In the genomic region with DNA sequence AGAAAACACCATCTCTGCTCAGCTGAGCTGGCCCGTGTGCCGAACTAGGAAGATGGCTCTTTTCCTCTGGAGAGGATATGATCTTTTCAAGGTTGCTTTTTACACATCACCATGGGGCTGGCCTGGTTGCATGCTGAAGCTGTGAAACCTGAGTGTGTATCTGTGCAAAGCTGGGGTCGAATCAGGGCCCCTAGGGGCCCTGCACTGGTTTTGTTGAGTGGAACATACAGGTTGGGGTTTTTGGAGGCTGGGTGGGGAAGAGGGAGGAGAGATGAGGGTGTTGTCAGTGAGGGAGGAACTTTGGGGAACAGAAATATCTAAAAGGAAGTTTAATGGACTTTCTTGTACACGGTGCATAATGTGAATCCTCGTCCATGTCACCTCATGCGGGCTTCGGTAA, we compare ENCODE assay signal across 17 cellular contexts.
DNase-seq lines count a peak whose midpoint lies in the region; ATAC-seq, FAIRE-seq and TF ChIP-seq lines count a peak whose summit lies in the region.
"Had no signal": no experiment of that assay in that cellular context is flagged by ENCODE, and none has a peak within 500 bp of the region (broad histone marks: within the 10 kb centered on the region; RNA-seq: fewer than 3 reads in every experiment).

No MANE protein-coding gene starts in this region.

- H3K4me3 ChIP-seq in GM12865 (ENCODE audit: low read depth, low read length) = peak overlapping the region; percentile 56
- no peak overlapping the region for H3K4me3 ChIP-seq in KMS-11 (IDR thresholded peaks at IDR 0.05; ENCODE audit: insufficient read depth, low read depth, low read length)
- H3K4me3 ChIP-seq in upper lobe of right lung = no peak overlapping the region
- H3K4me3 ChIP-seq in hepatocyte = no peak overlapping the region

- no peaks in the 10 kb centered on the region for H3K9me2 ChIP-seq in hepatocyte (replicated peaks; ENCODE audit: insufficient read depth)

- intact Hi-C loops in dendritic cell treated with granulocyte-macrophage colony-stimulating factor and Interleukin-4, amounts not matched to agents 40 ng/mL and 50 ng/mL, for 4 days (cut with micrococcal nuclease) = no loop called here
- intact Hi-C loops in upper lobe of right lung (cut with DNase I) = no loop called here

- H3K36me3 ChIP-seq in KMS-11 (ENCODE audit: insufficient read depth) (no peaks in the 10 kb centered on the region), upper lobe of right lung (no peaks in the 10 kb centered on the region), hepatocyte (replicated peaks; ENCODE audit: insufficient read depth, low read depth) (no peaks in the 10 kb centered on the region)

- no peaks in the 10 kb centered on the region for H3K27me3 Mint-ChIP-seq in dendritic cell treated with granulocyte-macrophage colony-stimulating factor and Interleukin-4, amounts not matched to agents 40 ng/mL and 50 ng/mL, for 4 days

- H3K27ac Mint-ChIP-seq in dendritic cell treated with granulocyte-macrophage colony-stimulating factor and Interleukin-4, amounts not matched to agents 40 ng/mL and 50 ng/mL, for 4 days = peak overlapping the region; percentile 87

- H3K9ac ChIP-seq in KMS-11 = no peak overlapping the region; the same call in 1 of the 2 replicates

- H3K79me2 ChIP-seq in KMS-11 (ENCODE audit: insufficient read depth, low read depth) (0 out of 2 replicates have a peak, but pooled peaks cover 9% of the 10 kb centered on the region), hepatocyte (no peaks in the 10 kb centered on the region)

- DNase-seq in GM12865 (ENCODE audit: low read depth) (peak; percentile 67), upper lobe of right lung (no peak), RCC 7860 (ENCODE audit: low spot score) (no peak), hepatocyte (ENCODE audit: low spot score) (no peak)
- DNase-seq in activated CD4-positive, CD25-positive, alpha-beta regulatory T cell (lab: John Stamatoyannopoulos, UW) = no peak
- DNase-seq: COR-L47, H7, NCI-H1436 treated with DMSO at 0.1 percent for 48 hours, NCI-H2029, NCI-H345, NCI-H524 treated with DMSO at 0.1 percent for 48 hours, SW 1271 had no signal

- TF ChIP-seq CTCF in GM12865 (IDR thresholded peaks at IDR 0.05; ENCODE audit: insufficient read depth, low read depth, low read length, missing control alignments) (no peak), KMS-11 (conservative IDR thresholded peaks at IDR 0.05; ENCODE audit: low read depth, low read length) (no peak), upper lobe of right lung (IDR thresholded peaks at IDR 0.05) (no peak), hepatocyte (IDR thresholded peaks at IDR 0.05; ENCODE audit: poor library complexity) (no peak)

- H2AFZ ChIP-seq in KMS-11 (ENCODE audit: low read depth) (no peak overlapping the region), hepatocyte (no peak overlapping the region)

- no peak for FAIRE-seq in RCC 7860 (lab: Jason Lieb, UNC)
- FAIRE-seq: G401.6 had no signal

- ATAC-seq in upper lobe of right lung = peak; percentile 32

- peak overlapping the region; percentile 80 for H3K27ac ChIP-seq in KMS-11
- H3K27ac ChIP-seq in upper lobe of right lung = no peak overlapping the region
- no peak overlapping the region for H3K27ac ChIP-seq in hepatocyte
- H3K27ac ChIP-seq: C4-2B, HL-60 had no signal

- H4K20me1 ChIP-seq in KMS-11 (ENCODE audit: insufficient read depth) (no peaks in the 10 kb centered on the region), hepatocyte (ENCODE audit: insufficient read depth, poor library complexity, severe bottlenecking) (no peaks in the 10 kb centered on the region)

- peaks cover 43% of the 10 kb centered on the region for H3K4me1 Mint-ChIP-seq in dendritic cell treated with granulocyte-macrophage colony-stimulating factor and Interleukin-4, amounts not matched to agents 40 ng/mL and 50 ng/mL, for 4 days (ENCODE audit: low read depth)

- peaks cover 62% of the 10 kb centered on the region for H3K36me3 Mint-ChIP-seq in dendritic cell treated with granulocyte-macrophage colony-stimulating factor and Interleukin-4, amounts not matched to agents 40 ng/mL and 50 ng/mL, for 4 days (ENCODE audit: low read depth)

- WGBS in hepatocyte (ENCODE audit: low lambda C conversion rate, missing lambda C conversion rate) = 94% methylated on average over 7 of the region's 7 CpGs

- peak overlapping the region; percentile 76 for H3K4me2 ChIP-seq in KMS-11
- no peak overlapping the region for H3K4me2 ChIP-seq in hepatocyte

- peaks cover 98% of the 10 kb centered on the region for H3K4me1 ChIP-seq in KMS-11 (ENCODE audit: low read depth, poor library complexity, severe bottlenecking)
- H3K4me1 ChIP-seq in upper lobe of right lung = peaks cover 4% of the 10 kb centered on the region
- H3K4me1 ChIP-seq in hepatocyte (ENCODE audit: insufficient read depth) = peaks cover 22% of the 10 kb centered on the region

- H3K9me3 ChIP-seq in upper lobe of right lung (no peaks in the 10 kb centered on the region), hepatocyte (ENCODE audit: low read depth) (no peaks in the 10 kb centered on the region)

- no peak overlapping the region for H3K4me3 Mint-ChIP-seq in dendritic cell treated with granulocyte-macrophage colony-stimulating factor and Interleukin-4, amounts not matched to agents 40 ng/mL and 50 ng/mL, for 4 days

- H3K27me3 ChIP-seq in KMS-11 (ENCODE audit: insufficient read depth, low read depth) (no peaks in the 10 kb centered on the region), upper lobe of right lung (no peaks in the 10 kb centered on the region), hepatocyte (no peaks in the 10 kb centered on the region)

- no peaks in the 10 kb centered on the region for H3K9me3 Mint-ChIP-seq in dendritic cell treated with granulocyte-macrophage colony-stimulating factor and Interleukin-4, amounts not matched to agents 40 ng/mL and 50 ng/mL, for 4 days
